Comparison of ENCODE assay signal across 1 cellular context in the genomic region with DNA sequence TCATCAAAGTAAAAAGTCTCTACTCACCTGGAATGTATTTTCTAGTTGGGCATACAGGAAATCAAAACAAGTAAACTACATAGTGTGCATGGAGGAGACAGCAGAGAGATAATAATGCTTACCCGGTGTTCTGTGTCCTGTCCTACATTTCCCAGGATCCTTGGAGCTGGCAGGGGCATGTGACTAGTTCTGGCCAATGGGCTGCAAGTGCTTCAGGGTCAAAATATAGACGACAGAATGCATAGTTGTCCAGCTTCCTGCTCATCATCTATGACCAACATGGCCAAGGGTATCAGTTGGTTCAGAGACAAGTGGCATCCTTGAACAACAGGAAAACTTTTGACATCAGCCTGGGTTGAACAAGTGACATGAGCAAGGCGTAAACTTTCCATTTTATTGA.
TF ChIP-seq lines count a peak whose summit lies in the region.

No MANE protein-coding gene starts in this region.

TF ChIP-seq in HepG2, 621 proteins besides CTCF, POLR2A, EP300 and RAD21:
- TF ChIP-seq NFYC (CRISPR knock-in tag; IDR thresholded peaks at IDR 0.05), result peak; percentile 27; the same call in 1 of the 2 replicates
- no peak for TF ChIP-seq ZNF317 (CRISPR knock-in tag; IDR thresholded peaks at IDR 0.05)
- TF ChIP-seq NFYB (CRISPR knock-in tag; IDR thresholded peaks at IDR 0.05), result peak; percentile 69
- peak; percentile 38; the same call in 1 of the 2 replicates for TF ChIP-seq ZNF143 (CRISPR knock-in tag; IDR thresholded peaks at IDR 0.05)
